20 cellular contexts compared by ENCODE assay signal in the genomic region with DNA sequence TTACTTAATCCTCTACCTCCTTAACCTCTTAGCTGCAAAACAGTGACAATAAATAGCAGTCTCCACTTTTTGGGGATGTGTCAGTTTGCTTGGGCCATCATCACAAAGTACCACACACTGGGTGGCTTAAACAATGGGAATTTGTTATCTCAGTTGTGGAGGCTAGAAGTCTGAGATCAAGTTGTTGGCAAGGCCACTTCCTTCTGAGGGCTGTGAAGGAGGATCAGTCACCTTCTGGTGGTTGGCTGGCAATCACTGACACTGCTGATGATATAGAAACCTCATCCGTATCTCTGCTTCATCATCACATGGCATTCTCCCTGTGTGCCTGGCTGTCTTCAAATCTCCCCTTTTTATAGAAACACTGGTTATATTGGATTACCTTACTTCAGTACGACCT.
DNase-seq lines count a peak whose midpoint lies in the region; FAIRE-seq and TF ChIP-seq lines count a peak whose summit lies in the region.
"Had no signal": no experiment of that assay in that cellular context is flagged by ENCODE, and none has a peak within 500 bp of the region (broad histone marks: within the 10 kb centered on the region; RNA-seq: fewer than 3 reads in every experiment).

No MANE protein-coding gene starts in this region.

- H3K27me3 Mint-ChIP-seq in astrocyte (ENCODE audit: low read depth, unreplicated experiment) (peaks cover 25% of the 10 kb centered on the region), glutamatergic neuron (ENCODE audit: unreplicated experiment) (peaks cover 5% of the 10 kb centered on the region), HFFc6 (ENCODE audit: insufficient read depth) (peaks cover 8% of the 10 kb centered on the region; the same call in 1 of the 2 replicates)

- H3K9me3 Mint-ChIP-seq in astrocyte (ENCODE audit: unreplicated experiment) (no peaks in the 10 kb centered on the region), glutamatergic neuron (ENCODE audit: unreplicated experiment) (peaks cover 6% of the 10 kb centered on the region), HFFc6 (no peaks in the 10 kb centered on the region)
- H3K9me3 Mint-ChIP-seq: CD4-positive, alpha-beta T cell; IgD-negative memory B cell; T-cell had no signal

- H3K9ac ChIP-seq in GM23248 (no peak overlapping the region), astrocyte (ENCODE audit: low read length) (no peak overlapping the region)
- H3K9ac ChIP-seq: BLaER1 had no signal

- H4K20me1 ChIP-seq in GM23248 (ENCODE audit: insufficient read depth), result no peaks in the 10 kb centered on the region
- H4K20me1 ChIP-seq in astrocyte (ENCODE audit: insufficient read depth, low read length), result no peaks in the 10 kb centered on the region
- H4K20me1 ChIP-seq: BLaER1 had no signal

- in situ Hi-C loops in GM23248 (cut with MboI), result no loop called here

- no peak for TF ChIP-seq CTCF in astrocyte (IDR thresholded peaks at IDR 0.05; ENCODE audit: insufficient read depth, low read depth, low read length)
- TF ChIP-seq CTCF in glutamatergic neuron (IDR thresholded peaks at IDR 0.05; ENCODE audit: partially characterized antibody, unreplicated experiment), result no peak
- no peak for TF ChIP-seq CTCF in Peyer's patch (IDR thresholded peaks at IDR 0.05)
- TF ChIP-seq CTCF in HFFc6 (IDR thresholded peaks at IDR 0.05), result no peak

- TF ChIP-seq POLR2A in Peyer's patch (IDR thresholded peaks at IDR 0.05), result no peak

- H3K27ac Mint-ChIP-seq in astrocyte (ENCODE audit: unreplicated experiment) (no peak overlapping the region), glutamatergic neuron (ENCODE audit: unreplicated experiment) (peak overlapping the region; percentile 65), HFFc6 (no peak overlapping the region)
- H3K27ac Mint-ChIP-seq: CD4-positive, alpha-beta T cell; IgD-negative memory B cell; T-cell had no signal

- peak overlapping the region; percentile 9; the same call in 1 of the 2 replicates for H2AFZ ChIP-seq in GM23248
- no peak overlapping the region for H2AFZ ChIP-seq in astrocyte (ENCODE audit: low read depth, low read length)

- 0 out of 2 replicates have a peak, but pooled peaks cover 4% of the 10 kb centered on the region for H3K4me1 ChIP-seq in GM23248 (ENCODE audit: insufficient read depth)
- H3K4me1 ChIP-seq in astrocyte (ENCODE audit: insufficient read depth, low read length), result no peaks in the 10 kb centered on the region
- H3K4me1 ChIP-seq in Peyer's patch, result no peaks in the 10 kb centered on the region
- H3K4me1 ChIP-seq: BLaER1, HAP-1 had no signal

- H3F3A ChIP-seq in GM23248 (ENCODE audit: insufficient read depth), result no peaks in the 10 kb centered on the region

- no peak overlapping the region for H3K4me3 ChIP-seq in GM23248
- no peak overlapping the region for H3K4me3 ChIP-seq in Jurkat, Clone E6-1 (ENCODE audit: low read length)
- H3K4me3 ChIP-seq in astrocyte (ENCODE audit: insufficient read depth, low read depth, low read length), result no peak overlapping the region
- H3K4me3 ChIP-seq in Peyer's patch, result no peak overlapping the region
- H3K4me3 ChIP-seq: BLaER1, HAP-1 had no signal

- H3K27ac ChIP-seq in GM23248 (no peak overlapping the region), astrocyte (ENCODE audit: low read depth, low read length) (no peak overlapping the region), Peyer's patch (no peak overlapping the region)
- H3K27ac ChIP-seq: BLaER1 had no signal

- WGBS in GM23248 (ENCODE audit: low coverage in 1 of 2, low lambda C conversion rate in 2 of 2, missing lambda C conversion rate in 2 of 2), 2 experiments, result 37 to 41% methylated on average over 2 of the region's 2 CpGs

- no peaks in the 10 kb centered on the region for H3K36me3 Mint-ChIP-seq in astrocyte (ENCODE audit: low read depth, unreplicated experiment)
- H3K36me3 Mint-ChIP-seq in glutamatergic neuron (ENCODE audit: unreplicated experiment), result no peaks in the 10 kb centered on the region
- H3K36me3 Mint-ChIP-seq in HFFc6 (ENCODE audit: low read depth), result no peaks in the 10 kb centered on the region
- H3K36me3 Mint-ChIP-seq: IgD-negative memory B cell, T-cell had no signal

- FAIRE-seq in astrocyte (lab: Jason Lieb, UNC), result no peak
- FAIRE-seq: GM19239 had no signal

- H3K79me2 ChIP-seq in GM23248 (ENCODE audit: insufficient read depth) (no peaks in the 10 kb centered on the region), astrocyte (ENCODE audit: insufficient read depth, low read length) (no peaks in the 10 kb centered on the region)

- no peaks in the 10 kb centered on the region for H3K27me3 ChIP-seq in GM23248 (replicated peaks; ENCODE audit: insufficient read depth)
- H3K27me3 ChIP-seq in astrocyte (ENCODE audit: insufficient read depth, low read length), result peaks cover 5% of the 10 kb centered on the region
- no peaks in the 10 kb centered on the region for H3K27me3 ChIP-seq in Peyer's patch
- H3K27me3 ChIP-seq: BLaER1 had no signal

- H3K4me2 ChIP-seq in GM23248 (ENCODE audit: unreplicated experiment) (no peak overlapping the region), astrocyte (ENCODE audit: low read length) (no peak overlapping the region)
- H3K4me2 ChIP-seq: BLaER1 had no signal

- H3K4me1 Mint-ChIP-seq in astrocyte (ENCODE audit: low read depth, unreplicated experiment) (peaks cover 7% of the 10 kb centered on the region), glutamatergic neuron (ENCODE audit: low read depth, unreplicated experiment) (peaks cover 41% of the 10 kb centered on the region), HFFc6 (ENCODE audit: low read depth) (peaks cover 11% of the 10 kb centered on the region)
- H3K4me1 Mint-ChIP-seq: IgD-negative memory B cell, T-cell had no signal

- peak; percentile 57 for DNase-seq in GM23248
- DNase-seq in Jurkat, Clone E6-1 (ENCODE audit: low read depth, low spot score), result peak; percentile 15
- peak; percentile 34 for DNase-seq in astrocyte (ENCODE audit: low read depth)
- no peak for DNase-seq in glutamatergic neuron
- DNase-seq in Peyer's patch, result no peak
- no peak for DNase-seq in activated effector memory CD4-positive, alpha-beta T cell treated with Interleukin-2 at 50 U/mL for 16 hours
- no peak for DNase-seq in HFFc6
- DNase-seq in GM03348 (ENCODE audit: low spot score), result no peak
- DNase-seq: CD4-positive, alpha-beta T cell; COR-L47; DMS153; GDM1; Kasumi-1; NCI-H1694; NCI-H2081; T-cell had no signal

- H3K9me3 ChIP-seq in GM23248 (ENCODE audit: low read depth) (no peaks in the 10 kb centered on the region), astrocyte (ENCODE audit: insufficient read depth, low read depth, low read length) (no peaks in the 10 kb centered on the region), Peyer's patch (no peaks in the 10 kb centered on the region)
- H3K9me3 ChIP-seq: BLaER1, HAP-1 had no signal

- no peaks in the 10 kb centered on the region for H3K9me2 ChIP-seq in GM23248 (ENCODE audit: insufficient read depth)

- H3K36me3 ChIP-seq in GM23248 (ENCODE audit: low read depth), result no peaks in the 10 kb centered on the region
- no peaks in the 10 kb centered on the region for H3K36me3 ChIP-seq in astrocyte (ENCODE audit: insufficient read depth, low read length)
- H3K36me3 ChIP-seq in Peyer's patch, result no peaks in the 10 kb centered on the region
- H3K36me3 ChIP-seq: BLaER1, HAP-1 had no signal

- no peak overlapping the region for H3K4me3 Mint-ChIP-seq in astrocyte (ENCODE audit: unreplicated experiment)
- H3K4me3 Mint-ChIP-seq in glutamatergic neuron (ENCODE audit: unreplicated experiment), result no peak overlapping the region
- no peak overlapping the region for H3K4me3 Mint-ChIP-seq in HFFc6
- H3K4me3 Mint-ChIP-seq: CD4-positive, alpha-beta T cell; IgD-negative memory B cell; T-cell had no signal

Comparison
In these comparisons a context has a peak if more than half of its experiments do, and no peak if none do; other contexts are left out.
1. DNase-seq: peak in GM23248 (single experiment), Jurkat, Clone E6-1 (single experiment) and astrocyte (single experiment); none in glutamatergic neuron (single experiment), Peyer's patch (0 of 3), activated effector memory CD4-positive, alpha-beta T cell treated with Interleukin-2 at 50 U/mL for 16 hours (single experiment), HFFc6 (single experiment) and GM03348 (single experiment).